ENCODE assay signal across 28 cellular contexts in genomic region chr10:19730848-19731247, GRCh38.
A peak's percentile ranks its signal among the peaks of the same experiment; 100 is the strongest.
DNase-seq lines count a peak whose midpoint lies in the region; ATAC-seq and TF ChIP-seq lines count a peak whose summit lies in the region.
"Had no signal": no experiment of that assay in that cellular context is flagged by ENCODE, and none has a peak within 500 bp of the region (broad histone marks: within the 10 kb centered on the region; RNA-seq: fewer than 3 reads in every experiment).

No MANE protein-coding gene starts in this region.

- peak in 1 of 2 experiments; percentile 33; a peak in 1 of 4 replicates for TF ChIP-seq EP300 in SK-N-SH (IDR thresholded peaks at IDR 0.05; ENCODE audit: borderline replicate concordance in 1 of 2, low read depth in 1 of 2, low read length in 1 of 2)

- H3K36me3 Mint-ChIP-seq in activated CD8-positive, alpha-beta T cell treated with anti-CD3 and anti-CD28 coated beads for 36 hours (ENCODE audit: low read depth): no peaks in the 10 kb centered on the region
- H3K36me3 Mint-ChIP-seq: activated CD4-positive, alpha-beta memory T cell treated with anti-CD3 and anti-CD28 coated beads for 36 hours; activated naive CD4-positive, alpha-beta T cell treated with anti-CD3 and anti-CD28 coated beads, Interleukin-2, amount 50 U/mL, for 72 hours; CD8-positive, alpha-beta T cell; T-cell had no signal

- H3K79me2 ChIP-seq in ACC112 (ENCODE audit: control insufficient read depth, insufficient read depth, low read length, unreplicated experiment): no peaks in the 10 kb centered on the region
- H3K79me2 ChIP-seq in SK-N-SH (ENCODE audit: insufficient read depth): no peaks in the 10 kb centered on the region

- CTCF ChIA-PET in SK-N-SH (lab: Yijun Ruan, JAX): no interaction called here
- CTCF ChIA-PET in activated CD8-positive, alpha-beta T cell treated with anti-CD3 and anti-CD28 coated beads for 36 hours (lab: Charles Lee): no interaction called here

- H3K27me3 Mint-ChIP-seq in activated CD8-positive, alpha-beta T cell treated with anti-CD3 and anti-CD28 coated beads for 36 hours: no peaks in the 10 kb centered on the region
- H3K27me3 Mint-ChIP-seq: activated CD4-positive, alpha-beta memory T cell treated with anti-CD3 and anti-CD28 coated beads for 36 hours; activated T-helper 17 cell treated with anti-CD3 and anti-CD28 coated beads, Interleukin-2, amount 50 U/mL, for 72 hours; B cell; central memory CD8-positive, alpha-beta T cell; stimulated activated naive CD8-positive, alpha-beta T cell treated with anti-CD3 and anti-CD28 coated beads, Interleukin-15, Interleukin-2, amounts not matched to agents 100 ng/mL and 50 ng/mL, for 24 hours; T-cell had no signal

- DNase-seq in SK-N-SH (no peak), dedifferentiated amniotic fluid mesenchymal stem cell (ENCODE audit: extremely low spot score) (peak; percentile 13), myocyte (ENCODE audit: low read depth) (peak; percentile 45), NCI-H1694 treated with DMSO at 0.1 percent for 48 hours (lab: John Stamatoyannopoulos, UW) (no peak), right lobe of liver (no peak), ecto neural progenitor cell (ENCODE audit: low spot score) (no peak)
- DNase-seq in activated CD8-positive, alpha-beta T cell treated with anti-CD3 and anti-CD28 coated beads for 36 hours: no peak
- DNase-seq: activated CD4-positive, alpha-beta memory T cell treated with anti-CD3 and anti-CD28 coated beads for 36 hours; activated CD4-positive, CD25-positive, alpha-beta regulatory T cell treated with anti-CD3 and anti-CD28 coated beads, Interleukin-2, amount 50 U/mL, for 72 hours; anterior cingulate cortex; CD8-positive, alpha-beta T cell; DMS 273 treated with DMSO at 0.1 percent for 48 hours; heart left ventricle; NCI-H1105 treated with DMSO at 0.1 percent for 48 hours; NCI-H2081; NCI-H345; NCI-H748 treated with DMSO at 0.1 percent for 48 hours; SJCRH30; T-cell; uterus had no signal

- no peaks in the 10 kb centered on the region for H3K4me1 Mint-ChIP-seq in activated CD8-positive, alpha-beta T cell treated with anti-CD3 and anti-CD28 coated beads for 36 hours (ENCODE audit: low read depth)
- H3K4me1 Mint-ChIP-seq: activated T-helper 17 cell treated with anti-CD3 and anti-CD28 coated beads, Interleukin-2, amount 50 U/mL, for 72 hours; B cell; central memory CD8-positive, alpha-beta T cell; T-cell had no signal

- TF ChIP-seq RAD21 in SK-N-SH (IDR thresholded peaks at IDR 0.05; ENCODE audit: low read length): no peak

- H4K20me1 ChIP-seq in SK-N-SH (ENCODE audit: insufficient read depth): no peaks in the 10 kb centered on the region

- H3K27ac Mint-ChIP-seq in activated CD8-positive, alpha-beta T cell treated with anti-CD3 and anti-CD28 coated beads for 36 hours: no peak overlapping the region
- H3K27ac Mint-ChIP-seq: activated CD4-positive, alpha-beta memory T cell treated with anti-CD3 and anti-CD28 coated beads for 36 hours; activated naive CD4-positive, alpha-beta T cell treated with anti-CD3 and anti-CD28 coated beads, Interleukin-2, amount 50 U/mL, for 72 hours; activated T-helper 17 cell treated with anti-CD3 and anti-CD28 coated beads, Interleukin-2, amount 50 U/mL, for 72 hours; B cell; CD8-positive, alpha-beta T cell; stimulated activated naive CD8-positive, alpha-beta T cell treated with anti-CD3 and anti-CD28 coated beads, Interleukin-15, Interleukin-2, amounts not matched to agents 100 ng/mL and 50 ng/mL, for 24 hours; T-cell had no signal

- POLR2A ChIA-PET in SK-N-SH (lab: Yijun Ruan, JAX): no interaction called here
- POLR2A ChIA-PET in activated CD8-positive, alpha-beta T cell treated with anti-CD3 and anti-CD28 coated beads for 36 hours (lab: Charles Lee): no interaction called here

- TF ChIP-seq POLR2A in right lobe of liver (IDR thresholded peaks at IDR 0.05): no peak

- H3K9ac ChIP-seq in SK-N-SH: no peak overlapping the region

- H3K9me2 ChIP-seq in SK-N-SH: no peaks in the 10 kb centered on the region

- H3K9me3 Mint-ChIP-seq in activated CD8-positive, alpha-beta T cell treated with anti-CD3 and anti-CD28 coated beads for 36 hours: peaks cover 5% of the 10 kb centered on the region

- no peak overlapping the region for H3K4me3 ChIP-seq in ACC112 (ENCODE audit: low read depth, low read length)
- H3K4me3 ChIP-seq in SK-N-SH (ENCODE audit: low read depth in 2 of 2, low read length in 1 of 2): no peak overlapping the region
- no peak overlapping the region for H3K4me3 ChIP-seq in right lobe of liver
- H3K4me3 ChIP-seq: heart left ventricle, prostate gland, SJCRH30, uterus had no signal

- H3F3A ChIP-seq in SK-N-SH (replicated peaks; ENCODE audit: insufficient read depth): peaks cover 8% of the 10 kb centered on the region

- no peaks in the 10 kb centered on the region for H3K36me3 ChIP-seq in ACC112 (ENCODE audit: insufficient read depth, low read length)
- no peaks in the 10 kb centered on the region for H3K36me3 ChIP-seq in SK-N-SH (replicated peaks in 1 of 2; ENCODE audit: control insufficient read depth in 1 of 2, insufficient read depth in 2 of 2, low read length in 1 of 2)
- H3K36me3 ChIP-seq in right lobe of liver: no peaks in the 10 kb centered on the region
- H3K36me3 ChIP-seq: heart left ventricle, neutrophil, prostate gland, SJCRH30, uterus had no signal

- TF ChIP-seq CTCF in SK-N-SH (IDR thresholded peaks at IDR 0.05) (no peak), right lobe of liver (IDR thresholded peaks at IDR 0.05) (no peak)
- TF ChIP-seq CTCF in activated CD8-positive, alpha-beta T cell treated with anti-CD3 and anti-CD28 coated beads for 36 hours (IDR thresholded peaks at IDR 0.05): no peak

- H3K27ac ChIP-seq in ACC112 (ENCODE audit: low read depth, low read length): peak overlapping the region; percentile 44
- H3K27ac ChIP-seq in SK-N-SH (ENCODE audit: low read depth in 2 of 2, low read length in 1 of 2): peak overlapping the region; percentile 64 to 70; a peak in 3 of 4 replicates
- no peak overlapping the region for H3K27ac ChIP-seq in right lobe of liver
- H3K27ac ChIP-seq: neutrophil, prostate gland, SJCRH30, uterus had no signal

- intact Hi-C loops in right lobe of liver (cut with DNase I): no loop called here
- intact Hi-C loops in activated CD8-positive, alpha-beta T cell treated with anti-CD3 and anti-CD28 coated beads for 36 hours (cut with micrococcal nuclease): no loop called here

- no peak overlapping the region for H3K4me3 Mint-ChIP-seq in activated CD8-positive, alpha-beta T cell treated with anti-CD3 and anti-CD28 coated beads for 36 hours
- H3K4me3 Mint-ChIP-seq: activated CD4-positive, alpha-beta memory T cell treated with anti-CD3 and anti-CD28 coated beads for 36 hours; activated T-helper 17 cell treated with anti-CD3 and anti-CD28 coated beads, Interleukin-2, amount 50 U/mL, for 72 hours; B cell; CD8-positive, alpha-beta T cell; central memory CD8-positive, alpha-beta T cell; stimulated activated naive CD8-positive, alpha-beta T cell treated with anti-CD3 and anti-CD28 coated beads, Interleukin-15, Interleukin-2, amounts not matched to agents 100 ng/mL and 50 ng/mL, for 24 hours; T-cell had no signal

- H3K4me2 ChIP-seq in SK-N-SH: peak overlapping the region; percentile 57; the same call in 1 of the 2 replicates

- H2AFZ ChIP-seq in ACC112 (ENCODE audit: low read length, unreplicated experiment): peak overlapping the region; percentile 64
- peak overlapping the region; percentile 64; the same call in 1 of the 2 replicates for H2AFZ ChIP-seq in SK-N-SH (ENCODE audit: low read depth)

- H3K4me1 ChIP-seq in ACC112 (ENCODE audit: control insufficient read depth, insufficient read depth, low read length, unreplicated experiment) (peaks cover 12% of the 10 kb centered on the region), SK-N-SH (ENCODE audit: control insufficient read depth in 1 of 2, insufficient read depth in 2 of 2, low read depth in 1 of 2, low read length in 1 of 2) (peaks cover 0 to 3% of the 10 kb centered on the region in 2 experiments; a peak in 2 of 4 replicates), right lobe of liver (no peaks in the 10 kb centered on the region)
- H3K4me1 ChIP-seq: prostate gland, uterus had no signal

- no peaks in the 10 kb centered on the region for H3K27me3 ChIP-seq in ACC112 (ENCODE audit: insufficient read depth, low read length)
- H3K27me3 ChIP-seq in SK-N-SH (ENCODE audit: insufficient read depth): no peaks in the 10 kb centered on the region
- no peaks in the 10 kb centered on the region for H3K27me3 ChIP-seq in right lobe of liver
- H3K27me3 ChIP-seq: heart left ventricle, neutrophil, SJCRH30, uterus had no signal

- no peaks in the 10 kb centered on the region for H3K9me3 ChIP-seq in SK-N-SH
- H3K9me3 ChIP-seq in right lobe of liver: no peaks in the 10 kb centered on the region
- H3K9me3 ChIP-seq: neutrophil, prostate gland, SJCRH30, uterus had no signal

- ATAC-seq in right lobe of liver: no peak
- ATAC-seq in activated CD8-positive, alpha-beta T cell treated with anti-CD3 and anti-CD28 coated beads for 36 hours: no peak
- ATAC-seq: activated T-helper 17 cell treated with anti-CD3 and anti-CD28 coated beads, Interleukin-2, amount 50 U/mL, for 72 hours; CD8-positive, alpha-beta T cell; heart left ventricle; T-cell had no signal

TF ChIP-seq in SK-N-SH, 30 proteins besides CTCF, POLR2A, EP300 and RAD21 (continues in another document):
- 0 out of 2 replicates have a peak, but pooled peaks have one; percentile 11 for TF ChIP-seq JUND (IDR thresholded peaks at IDR 0.05)
- peak; percentile 33; the same call in 1 of the 2 replicates for TF ChIP-seq PBX3 (IDR thresholded peaks at IDR 0.05)
- no peak for TF ChIP-seq TEAD4 (IDR thresholded peaks at IDR 0.05; ENCODE audit: borderline replicate concordance, insufficient read depth)
- TF ChIP-seq EZH2phosphoT487 (IDR thresholded peaks at IDR 0.05; ENCODE audit: borderline replicate concordance, low read depth): no peak
- TF ChIP-seq FOSL2 (IDR thresholded peaks at IDR 0.05; ENCODE audit: borderline replicate concordance, low read depth): peak; percentile 23; the same call in 1 of the 2 replicates
- no peak for TF ChIP-seq NFIC (IDR thresholded peaks at IDR 0.05; ENCODE audit: borderline replicate concordance)
- no peak for TF ChIP-seq RFX5 (IDR thresholded peaks at IDR 0.05; ENCODE audit: low read length)
- no peak for TF ChIP-seq GATA2 (CRISPR knock-in tag; IDR thresholded peaks at IDR 0.05)

Comparison
In these comparisons a context has a peak if more than half of its experiments do, and no peak if none do; other contexts are left out.
1. H3K27ac ChIP-seq: peak in ACC112 (single experiment) and SK-N-SH (2 of 2); none in right lobe of liver (0 of 3).
2. DNase-seq: peak in dedifferentiated amniotic fluid mesenchymal stem cell (single experiment) and myocyte (single experiment); none in SK-N-SH (single experiment), NCI-H1694 treated with DMSO at 0.1 percent for 48 hours (single experiment), right lobe of liver (0 of 3), ecto neural progenitor cell (single experiment) and activated CD8-positive, alpha-beta T cell treated with anti-CD3 and anti-CD28 coated beads for 36 hours (single experiment).